Comparison of ENCODE assay signal across 18 cellular contexts in genomic region chr6:42287756-42288155, GRCh38.
DNase-seq lines count a peak whose midpoint lies in the region; ATAC-seq and TF ChIP-seq lines count a peak whose summit lies in the region.
"Had no signal": no experiment of that assay in that cellular context is flagged by ENCODE, and none has a peak within 500 bp of the region (broad histone marks: within the 10 kb centered on the region; RNA-seq: fewer than 3 reads in every experiment).

No MANE protein-coding gene starts in this region.

- H3K4me3 Mint-ChIP-seq in CD8-positive, alpha-beta memory T cell: no peak overlapping the region
- H3K4me3 Mint-ChIP-seq in activated T-helper 1 cell treated with anti-CD3 and anti-CD28 coated beads, Interleukin-12 subunit alpha, Interleukin-12 subunit beta, Interleukin-2, Interleukin-4 antibody, amounts not matched to agents 30 ng/mL and 10 ng/mL and 1 ng/mL, durations not matched to agents 14 hours and 24 hours and 36 hours: no peak overlapping the region
- peak overlapping the region in 1 of 10 donors; percentile 42 for H3K4me3 Mint-ChIP-seq in naive thymus-derived CD8-positive, alpha-beta T cell
- H3K4me3 Mint-ChIP-seq in Caco-2 (ENCODE audit: unreplicated experiment): no peak overlapping the region

- no peak overlapping the region for H3K27ac ChIP-seq in CD8-positive, alpha-beta memory T cell (ENCODE audit: low read depth, low read length)
- no peak overlapping the region for H3K27ac ChIP-seq in trophoblast cell (ENCODE audit: low read depth, low read length)
- no peak overlapping the region for H3K27ac ChIP-seq in uterus
- H3K27ac ChIP-seq: BLaER1 treated with 17β-estradiol and CSF1 and Interleukin-3, amounts not matched to agents 10 nM and 100 nM; Peyer's patch had no signal

- H3K36me3 ChIP-seq in CD8-positive, alpha-beta memory T cell (ENCODE audit: insufficient read depth, low read length): no peaks in the 10 kb centered on the region
- H3K36me3 ChIP-seq in trophoblast cell (ENCODE audit: control insufficient read depth in 1 of 2, insufficient read depth in 2 of 2, low read length in 2 of 2) (no peaks in the 10 kb centered on the region), uterus (no peaks in the 10 kb centered on the region), Caco-2 (ENCODE audit: control insufficient read depth, insufficient read depth, low read length) (no peaks in the 10 kb centered on the region)
- H3K36me3 ChIP-seq: Peyer's patch had no signal

- no peak overlapping the region for H4K12ac ChIP-seq in trophoblast cell (ENCODE audit: low read depth, low read length)

- H3K9me3 ChIP-seq in CD8-positive, alpha-beta memory T cell (ENCODE audit: low read length): no peaks in the 10 kb centered on the region
- no peaks in the 10 kb centered on the region for H3K9me3 ChIP-seq in trophoblast cell (ENCODE audit: insufficient read depth, low read depth, low read length)
- H3K9me3 ChIP-seq in uterus: no peaks in the 10 kb centered on the region
- H3K9me3 ChIP-seq in Caco-2: 0 out of 2 replicates have a peak, but pooled peaks cover under 1% of the 10 kb centered on the region
- H3K9me3 ChIP-seq: Peyer's patch had no signal

- POLR2A ChIA-PET in CD8-positive, alpha-beta memory T cell (lab: Charles Lee): no interaction called here
- POLR2A ChIA-PET in naive thymus-derived CD8-positive, alpha-beta T cell (lab: Charles Lee): interaction anchor here (0.6 kb wide), 1 partner anchor 65 kb away, joined by 3 read pairs; no protein-coding TSS in a partner anchor
- POLR2A ChIA-PET in Caco-2 (lab: Charles Lee): no interaction called here

- no peak overlapping the region for H2AK5ac ChIP-seq in trophoblast cell (ENCODE audit: low read length)

- no CpG with 5 or more reads among the region's 2 CpGs for WGBS in trophoblast cell (ENCODE audit: extremely low coverage, insufficient coverage, insufficient read length)

- H3K36me3 Mint-ChIP-seq in CD8-positive, alpha-beta memory T cell: peaks cover 12 to 39% (median 19%) of the 10 kb centered on the region in 3 donors
- peaks cover 18% of the 10 kb centered on the region for H3K36me3 Mint-ChIP-seq in activated T-helper 1 cell treated with anti-CD3 and anti-CD28 coated beads, Interleukin-12 subunit alpha, Interleukin-12 subunit beta, Interleukin-2, Interleukin-4 antibody, amounts not matched to agents 30 ng/mL and 10 ng/mL and 1 ng/mL, durations not matched to agents 14 hours and 24 hours and 36 hours (ENCODE audit: low read depth)
- H3K36me3 Mint-ChIP-seq in naive thymus-derived CD8-positive, alpha-beta T cell: peaks cover 4 to 38% (median 17%) of the 10 kb centered on the region in 3 donors
- no peaks in the 10 kb centered on the region for H3K36me3 Mint-ChIP-seq in Caco-2 (ENCODE audit: insufficient read depth, unreplicated experiment)

- H3K23ac ChIP-seq in trophoblast cell (ENCODE audit: low read length): no peak overlapping the region

- H3K4ac ChIP-seq in trophoblast cell (ENCODE audit: low read depth, low read length): no peak overlapping the region

- no peak overlapping the region for H2BK12ac ChIP-seq in trophoblast cell (ENCODE audit: low read length)

- H3K9ac ChIP-seq in trophoblast cell (ENCODE audit: low read length): no peak overlapping the region
- H3K9ac ChIP-seq: BLaER1 treated with 17β-estradiol and CSF1 and Interleukin-3, amounts not matched to agents 10 nM and 100 nM had no signal

- H3K4me1 ChIP-seq in CD8-positive, alpha-beta memory T cell (ENCODE audit: insufficient read depth, low read length): peaks cover 10% of the 10 kb centered on the region
- H3K4me1 ChIP-seq in trophoblast cell (ENCODE audit: control insufficient read depth in 1 of 2, insufficient read depth in 2 of 2, low read length in 2 of 2) (peaks cover 6 to 8% of the 10 kb centered on the region in 2 experiments), uterus (no peaks in the 10 kb centered on the region), Caco-2 (no peaks in the 10 kb centered on the region)

- CTCF ChIA-PET in CD8-positive, alpha-beta memory T cell (lab: Charles Lee): interaction anchor here (0.6 kb wide), 1 partner anchor 127 kb away, joined by 3 read pairs; no protein-coding TSS in a partner anchor
- CTCF ChIA-PET in Caco-2 (lab: Charles Lee): no interaction called here

- H4K8ac ChIP-seq in trophoblast cell (ENCODE audit: low read depth, low read length): no peak overlapping the region

- H3K4me3 ChIP-seq in CD8-positive, alpha-beta memory T cell (ENCODE audit: low read length): no peak overlapping the region
- H3K4me3 ChIP-seq in trophoblast cell (ENCODE audit: low read depth, low read length) (no peak overlapping the region), uterus (no peak overlapping the region), Caco-2 (ENCODE audit: low read depth, low read length) (no peak overlapping the region)
- H3K4me3 ChIP-seq: BLaER1 treated with 17β-estradiol and CSF1 and Interleukin-3, amounts not matched to agents 10 nM and 100 nM; Peyer's patch had no signal

- H2BK5ac ChIP-seq in trophoblast cell (ENCODE audit: low read depth, low read length, poor library complexity): no peak overlapping the region

- TF ChIP-seq CTCF in uterus (IDR thresholded peaks at IDR 0.05) (no peak), Caco-2 (IDR thresholded peaks at IDR 0.05; ENCODE audit: insufficient read depth in 1 of 2, low read depth in 1 of 2, low read length in 1 of 2, severe bottlenecking in 1 of 2, unreplicated experiment in 1 of 2) (no peak)

- BruUV-seq in Caco-2 (replicated peaks; lab: Mats Ljungman, UMichigan): no TSS peak

- no peak for ATAC-seq in naive thymus-derived CD8-positive, alpha-beta T cell

- peaks cover 44 to 60% (median 59%) of the 10 kb centered on the region in 3 donors for H3K4me1 Mint-ChIP-seq in CD8-positive, alpha-beta memory T cell
- peaks cover 31% of the 10 kb centered on the region for H3K4me1 Mint-ChIP-seq in activated T-helper 1 cell treated with anti-CD3 and anti-CD28 coated beads, Interleukin-12 subunit alpha, Interleukin-12 subunit beta, Interleukin-2, Interleukin-4 antibody, amounts not matched to agents 30 ng/mL and 10 ng/mL and 1 ng/mL, durations not matched to agents 14 hours and 24 hours and 36 hours (ENCODE audit: low read depth)
- H3K4me1 Mint-ChIP-seq in naive thymus-derived CD8-positive, alpha-beta T cell: peaks cover 15 to 45% (median 39%) of the 10 kb centered on the region in 4 donors
- H3K4me1 Mint-ChIP-seq in Caco-2 (ENCODE audit: low read depth, unreplicated experiment): peaks cover 6% of the 10 kb centered on the region

- H2AFZ ChIP-seq in trophoblast cell (ENCODE audit: insufficient read depth, low read length, poor library complexity): no peak overlapping the region

- H3K14ac ChIP-seq in trophoblast cell (ENCODE audit: low read length): no peak overlapping the region

- no peak overlapping the region for H4K91ac ChIP-seq in trophoblast cell (ENCODE audit: low read depth, low read length)

- DNase-seq in activated effector memory CD4-positive, alpha-beta T cell treated with anti-CD3 and anti-CD28 coated beads, Interleukin-2, amount 50 U/mL, for 16 hours: peak; percentile 45
- DNase-seq in activated effector memory CD4-positive, alpha-beta T cell treated with Interleukin-2 at 50 U/mL for 16 hours: no peak
- DNase-seq in CD8-positive, alpha-beta memory T cell: no peak
- no peak for DNase-seq in activated T-helper 1 cell treated with anti-CD3 and anti-CD28 coated beads, Interleukin-12 subunit alpha, Interleukin-12 subunit beta, Interleukin-2, Interleukin-4 antibody, amounts not matched to agents 30 ng/mL and 10 ng/mL and 1 ng/mL, durations not matched to agents 14 hours and 24 hours and 36 hours (ENCODE audit: low spot score)
- no peak for DNase-seq in naive thymus-derived CD8-positive, alpha-beta T cell
- DNase-seq in trophoblast cell (no peak), uterus (no peak), Caco-2 (no peak)
- DNase-seq: DMS 273 treated with DMSO at 0.1 percent for 48 hours, KBM-7, NCI-H1105 treated with DMSO at 0.1 percent for 48 hours, NCI-H1694, NCI-H2081 treated with DMSO at 0.1 percent for 48 hours, NCI-H446 treated with DMSO at 0.1 percent for 48 hours, NCI-H69, Peyer's patch, Right ventricle myocardium superior had no signal

- intact Hi-C loops in activated T-helper 1 cell treated with anti-CD3 and anti-CD28 coated beads, Interleukin-12 subunit alpha, Interleukin-12 subunit beta, Interleukin-2, Interleukin-4 antibody, amounts not matched to agents 30 ng/mL and 10 ng/mL and 1 ng/mL, durations not matched to agents 14 hours and 24 hours and 36 hours (cut with micrococcal nuclease): no loop called here
- intact Hi-C loops in uterus (cut with DNase I; ENCODE audit: low total_unique reads): no loop called here
- intact Hi-C loops in Caco-2 (cut with micrococcal nuclease; ENCODE audit: unreplicated experiment): no loop called here

- H3K18ac ChIP-seq in trophoblast cell (ENCODE audit: low read length): no peak overlapping the region

- H3K27ac Mint-ChIP-seq in CD8-positive, alpha-beta memory T cell: peak overlapping the region; percentile 18 to 96 (median 60)
- peak overlapping the region; percentile 80 for H3K27ac Mint-ChIP-seq in activated T-helper 1 cell treated with anti-CD3 and anti-CD28 coated beads, Interleukin-12 subunit alpha, Interleukin-12 subunit beta, Interleukin-2, Interleukin-4 antibody, amounts not matched to agents 30 ng/mL and 10 ng/mL and 1 ng/mL, durations not matched to agents 14 hours and 24 hours and 36 hours
- peak overlapping the region in 8 of 10 donors; percentile 19 to 72 (median 44) for H3K27ac Mint-ChIP-seq in naive thymus-derived CD8-positive, alpha-beta T cell
- H3K27ac Mint-ChIP-seq in Caco-2 (ENCODE audit: unreplicated experiment): no peak overlapping the region

- no peaks in the 10 kb centered on the region for H3K79me2 ChIP-seq in trophoblast cell (ENCODE audit: control insufficient read depth, insufficient read depth, low read length, poor library complexity)

- H3K4me2 ChIP-seq in trophoblast cell (ENCODE audit: low read length): no peak overlapping the region
- H3K4me2 ChIP-seq: BLaER1 treated with 17β-estradiol and CSF1 and Interleukin-3, amounts not matched to agents 10 nM and 100 nM had no signal

- TF ChIP-seq POLR2A in uterus (IDR thresholded peaks at IDR 0.05): no peak

- H3K79me1 ChIP-seq in trophoblast cell (ENCODE audit: low read length): no peaks in the 10 kb centered on the region

- H3K9me3 Mint-ChIP-seq in CD8-positive, alpha-beta memory T cell: peaks cover 0 to 4% (median 1%) of the 10 kb centered on the region in 5 donors
- H3K9me3 Mint-ChIP-seq in activated T-helper 1 cell treated with anti-CD3 and anti-CD28 coated beads, Interleukin-12 subunit alpha, Interleukin-12 subunit beta, Interleukin-2, Interleukin-4 antibody, amounts not matched to agents 30 ng/mL and 10 ng/mL and 1 ng/mL, durations not matched to agents 14 hours and 24 hours and 36 hours: peaks cover 7% of the 10 kb centered on the region
- peaks cover 0 to 7% (median 3%) of the 10 kb centered on the region in 9 donors for H3K9me3 Mint-ChIP-seq in naive thymus-derived CD8-positive, alpha-beta T cell
- no peaks in the 10 kb centered on the region for H3K9me3 Mint-ChIP-seq in Caco-2 (ENCODE audit: unreplicated experiment)

- H2BK120ac ChIP-seq in trophoblast cell (ENCODE audit: insufficient read depth, low read length, poor library complexity): no peak overlapping the region

- H3K27me3 Mint-ChIP-seq in CD8-positive, alpha-beta memory T cell: no peaks in the 10 kb centered on the region
- no peaks in the 10 kb centered on the region for H3K27me3 Mint-ChIP-seq in activated T-helper 1 cell treated with anti-CD3 and anti-CD28 coated beads, Interleukin-12 subunit alpha, Interleukin-12 subunit beta, Interleukin-2, Interleukin-4 antibody, amounts not matched to agents 30 ng/mL and 10 ng/mL and 1 ng/mL, durations not matched to agents 14 hours and 24 hours and 36 hours (ENCODE audit: insufficient read depth)
- no peaks in the 10 kb centered on the region for H3K27me3 Mint-ChIP-seq in naive thymus-derived CD8-positive, alpha-beta T cell
- H3K27me3 Mint-ChIP-seq in Caco-2 (ENCODE audit: insufficient read depth, unreplicated experiment): no peaks in the 10 kb centered on the region

- no peaks in the 10 kb centered on the region for H3K27me3 ChIP-seq in CD8-positive, alpha-beta memory T cell (ENCODE audit: insufficient read depth, low read length, poor library complexity, severe bottlenecking)
- no peaks in the 10 kb centered on the region for H3K27me3 ChIP-seq in trophoblast cell (ENCODE audit: insufficient read depth, low read length)
- no peaks in the 10 kb centered on the region for H3K27me3 ChIP-seq in uterus
- no peaks in the 10 kb centered on the region for H3K27me3 ChIP-seq in Caco-2 (replicated peaks; ENCODE audit: control insufficient read depth, insufficient read depth, low read length)
- H3K27me3 ChIP-seq: BLaER1 treated with 17β-estradiol and CSF1 and Interleukin-3, amounts not matched to agents 10 nM and 100 nM; Peyer's patch had no signal
